In the genomic region with DNA sequence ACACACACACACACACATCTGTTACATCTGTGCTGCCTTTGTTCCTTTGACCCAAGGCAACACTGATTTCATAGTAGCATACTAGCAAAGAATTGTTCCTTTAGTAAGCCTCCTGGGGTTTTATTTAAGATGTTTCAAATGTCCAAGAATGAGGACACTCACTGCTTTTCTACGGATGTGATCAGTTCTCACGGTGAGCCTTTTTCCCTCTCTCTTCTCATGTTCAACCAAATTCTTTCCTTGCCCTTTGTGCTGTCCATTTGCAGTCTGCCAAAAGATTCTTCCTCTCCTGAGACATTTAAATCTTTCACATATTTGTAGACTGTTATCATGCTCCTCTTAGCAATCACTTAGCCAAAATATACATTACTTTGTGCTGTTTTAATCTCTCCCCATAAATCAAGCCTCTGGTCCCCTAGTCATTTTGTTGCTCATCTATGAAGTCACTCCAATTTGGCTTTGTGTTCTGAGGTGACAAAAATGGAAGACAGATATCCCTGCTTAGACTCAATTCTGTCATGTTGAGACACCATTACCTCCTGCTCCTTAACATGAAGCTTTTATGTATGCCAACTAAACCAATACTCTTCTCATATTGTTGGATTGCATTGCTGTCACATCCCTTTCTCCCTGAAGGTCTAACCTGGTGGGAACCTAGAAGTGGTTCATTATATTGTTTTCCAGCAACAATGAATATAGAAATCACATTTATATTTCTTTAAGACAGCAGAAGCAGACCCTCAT, we compare ENCODE assay signal across 1 cellular context.
TF ChIP-seq lines count a peak whose summit lies in the region.

No MANE protein-coding gene starts in this region.

TF ChIP-seq in SK-N-SH, 30 proteins besides CTCF, POLR2A, EP300 and RAD21 (continued from another document):
- TF ChIP-seq, protein P1, sequence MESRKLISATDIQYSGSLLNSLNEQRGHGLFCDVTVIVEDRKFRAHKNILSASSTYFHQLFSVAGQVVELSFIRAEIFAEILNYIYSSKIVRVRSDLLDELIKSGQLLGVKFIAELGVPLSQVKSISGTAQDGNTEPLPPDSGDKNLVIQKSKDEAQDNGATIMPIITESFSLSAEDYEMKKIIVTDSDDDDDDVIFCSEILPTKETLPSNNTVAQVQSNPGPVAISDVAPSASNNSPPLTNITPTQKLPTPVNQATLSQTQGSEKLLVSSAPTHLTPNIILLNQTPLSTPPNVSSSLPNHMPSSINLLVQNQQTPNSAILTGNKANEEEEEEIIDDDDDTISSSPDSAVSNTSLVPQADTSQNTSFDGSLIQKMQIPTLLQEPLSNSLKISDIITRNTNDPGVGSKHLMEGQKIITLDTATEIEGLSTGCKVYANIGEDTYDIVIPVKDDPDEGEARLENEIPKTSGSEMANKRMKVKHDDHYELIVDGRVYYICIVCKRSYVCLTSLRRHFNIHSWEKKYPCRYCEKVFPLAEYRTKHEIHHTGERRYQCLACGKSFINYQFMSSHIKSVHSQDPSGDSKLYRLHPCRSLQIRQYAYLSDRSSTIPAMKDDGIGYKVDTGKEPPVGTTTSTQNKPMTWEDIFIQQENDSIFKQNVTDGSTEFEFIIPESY (IDR thresholded peaks at IDR 0.05; ENCODE audit: borderline replicate concordance, low read depth): 0 out of 2 replicates have a peak, but pooled peaks have one; percentile 48
- TF ChIP-seq RFX5 (IDR thresholded peaks at IDR 0.05; ENCODE audit: low read length) (no peak), RXRA (IDR thresholded peaks at IDR 0.05; ENCODE audit: borderline replicate concordance, low read depth) (peak; percentile 64; the same call in 1 of the 2 replicates), SIN3A (IDR thresholded peaks at IDR 0.05; ENCODE audit: borderline replicate concordance, low read depth, low read length) (no peak), FOSL2 (IDR thresholded peaks at IDR 0.05; ENCODE audit: borderline replicate concordance, low read depth) (peak; percentile 72), JUND (IDR thresholded peaks at IDR 0.05) (peak; percentile 79), NFIC (IDR thresholded peaks at IDR 0.05; ENCODE audit: borderline replicate concordance) (peak; percentile 89), NRF1 (IDR thresholded peaks at IDR 0.05; ENCODE audit: low read depth, low read length) (no peak), FOXJ3 (CRISPR knock-in tag; IDR thresholded peaks at IDR 0.05) (no peak), GABPA (IDR thresholded peaks at IDR 0.05; ENCODE audit: low read depth) (no peak), FOXM1 (IDR thresholded peaks at IDR 0.05; ENCODE audit: low read depth) (0 out of 2 replicates have a peak, but pooled peaks have one; percentile 33), MEF2A (IDR thresholded peaks at IDR 0.05; ENCODE audit: borderline replicate concordance, low read depth) (no peak)
- TF ChIP-seq, protein P2, sequence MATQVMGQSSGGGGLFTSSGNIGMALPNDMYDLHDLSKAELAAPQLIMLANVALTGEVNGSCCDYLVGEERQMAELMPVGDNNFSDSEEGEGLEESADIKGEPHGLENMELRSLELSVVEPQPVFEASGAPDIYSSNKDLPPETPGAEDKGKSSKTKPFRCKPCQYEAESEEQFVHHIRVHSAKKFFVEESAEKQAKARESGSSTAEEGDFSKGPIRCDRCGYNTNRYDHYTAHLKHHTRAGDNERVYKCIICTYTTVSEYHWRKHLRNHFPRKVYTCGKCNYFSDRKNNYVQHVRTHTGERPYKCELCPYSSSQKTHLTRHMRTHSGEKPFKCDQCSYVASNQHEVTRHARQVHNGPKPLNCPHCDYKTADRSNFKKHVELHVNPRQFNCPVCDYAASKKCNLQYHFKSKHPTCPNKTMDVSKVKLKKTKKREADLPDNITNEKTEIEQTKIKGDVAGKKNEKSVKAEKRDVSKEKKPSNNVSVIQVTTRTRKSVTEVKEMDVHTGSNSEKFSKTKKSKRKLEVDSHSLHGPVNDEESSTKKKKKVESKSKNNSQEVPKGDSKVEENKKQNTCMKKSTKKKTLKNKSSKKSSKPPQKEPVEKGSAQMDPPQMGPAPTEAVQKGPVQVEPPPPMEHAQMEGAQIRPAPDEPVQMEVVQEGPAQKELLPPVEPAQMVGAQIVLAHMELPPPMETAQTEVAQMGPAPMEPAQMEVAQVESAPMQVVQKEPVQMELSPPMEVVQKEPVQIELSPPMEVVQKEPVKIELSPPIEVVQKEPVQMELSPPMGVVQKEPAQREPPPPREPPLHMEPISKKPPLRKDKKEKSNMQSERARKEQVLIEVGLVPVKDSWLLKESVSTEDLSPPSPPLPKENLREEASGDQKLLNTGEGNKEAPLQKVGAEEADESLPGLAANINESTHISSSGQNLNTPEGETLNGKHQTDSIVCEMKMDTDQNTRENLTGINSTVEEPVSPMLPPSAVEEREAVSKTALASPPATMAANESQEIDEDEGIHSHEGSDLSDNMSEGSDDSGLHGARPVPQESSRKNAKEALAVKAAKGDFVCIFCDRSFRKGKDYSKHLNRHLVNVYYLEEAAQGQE (IDR thresholded peaks at IDR 0.05; ENCODE audit: low read depth, low read length): no peak
- TF ChIP-seq, protein P3, sequence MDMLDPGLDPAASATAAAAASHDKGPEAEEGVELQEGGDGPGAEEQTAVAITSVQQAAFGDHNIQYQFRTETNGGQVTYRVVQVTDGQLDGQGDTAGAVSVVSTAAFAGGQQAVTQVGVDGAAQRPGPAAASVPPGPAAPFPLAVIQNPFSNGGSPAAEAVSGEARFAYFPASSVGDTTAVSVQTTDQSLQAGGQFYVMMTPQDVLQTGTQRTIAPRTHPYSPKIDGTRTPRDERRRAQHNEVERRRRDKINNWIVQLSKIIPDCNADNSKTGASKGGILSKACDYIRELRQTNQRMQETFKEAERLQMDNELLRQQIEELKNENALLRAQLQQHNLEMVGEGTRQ (IDR thresholded peaks at IDR 0.05; ENCODE audit: borderline replicate concordance, low read depth, low read length): no peak
- TF ChIP-seq, protein P4, sequence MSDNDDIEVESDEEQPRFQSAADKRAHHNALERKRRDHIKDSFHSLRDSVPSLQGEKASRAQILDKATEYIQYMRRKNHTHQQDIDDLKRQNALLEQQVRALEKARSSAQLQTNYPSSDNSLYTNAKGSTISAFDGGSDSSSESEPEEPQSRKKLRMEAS (IDR thresholded peaks at IDR 0.05; ENCODE audit: low read depth): no peak
